Comparison of ENCODE assay signal across 16 cellular contexts in the genomic region with DNA sequence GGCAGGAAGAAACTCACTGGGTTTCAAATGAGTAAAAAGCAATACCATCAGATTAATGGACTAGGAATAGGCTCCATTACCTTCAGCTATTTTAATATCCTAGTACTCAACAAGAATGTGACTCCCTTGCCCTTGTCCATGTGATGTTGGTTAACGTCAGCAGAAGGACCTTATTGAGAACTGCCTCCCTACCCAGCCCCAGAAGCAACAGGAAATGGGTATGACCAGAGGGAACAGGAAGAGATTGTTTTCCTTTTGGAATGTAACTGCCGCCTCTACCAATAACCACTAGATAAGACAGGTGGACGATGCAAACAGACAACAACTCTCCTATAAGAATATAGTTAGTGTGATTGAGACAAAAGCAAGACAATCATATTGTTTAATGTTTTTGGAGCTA. TPM values are rescaled to one million over a fixed set of nuclear protein-coding genes. Genes with fewer than 3 reads are reported as not detected.
DNase-seq lines count a peak whose midpoint lies in the region; ATAC-seq and TF ChIP-seq lines count a peak whose summit lies in the region.
"Had no signal": no experiment of that assay in that cellular context is flagged by ENCODE, and none has a peak within 500 bp of the region (broad histone marks: within the 10 kb centered on the region; RNA-seq: fewer than 3 reads in every experiment).

No MANE protein-coding gene starts in this region.

- DNase-seq in HS-5 (ENCODE audit: low read depth) (peak; percentile 80), amniotic epithelial cell (ENCODE audit: low read depth) (peak; percentile 59), foreskin fibroblast (peak; percentile 79 to 84), smooth muscle cell (lab: John Stamatoyannopoulos, UW; ENCODE audit: unreplicated experiment) (no peak), NCI-H2227 treated with DMSO at 0.1 percent for 48 hours (lab: John Stamatoyannopoulos, UW) (no peak), activated T-cell treated with anti-CD3 and anti-CD28 coated beads for 4 hours (no peak)
- DNase-seq: activated CD4-positive, alpha-beta T cell treated with anti-CD3 and anti-CD28 coated beads, Interleukin-2, amount 50 U/mL, for 1 hour; CD4-positive, CD25-positive, alpha-beta regulatory T cell; naive B cell; NCI-H1694; NCI-H526 treated with DMSO at 0.1 percent for 48 hours had no signal

- TF ChIP-seq CTCF in foreskin fibroblast (IDR thresholded peaks at IDR 0.05; ENCODE audit: low read depth, low read length) (no peak), smooth muscle cell (IDR thresholded peaks at IDR 0.05; ENCODE audit: borderline replicate concordance, insufficient read depth, poor library complexity, severe bottlenecking) (no peak)

- 43% methylated on average over 3 of the region's 3 CpGs for WGBS in smooth muscle cell (ENCODE audit: low lambda C conversion rate)

- no peak for ATAC-seq in GM21526 (IDR thresholded peaks at IDR 0.05; ENCODE audit: low FRiP score, unreplicated experiment)
- ATAC-seq in GM21390 (IDR thresholded peaks at IDR 0.05; ENCODE audit: unreplicated experiment) = no peak

- H3K4me3 ChIP-seq in foreskin fibroblast (ENCODE audit: low read depth in 1 of 2, low read length in 2 of 2) (no peak overlapping the region), smooth muscle cell (no peak overlapping the region)
- H3K4me3 ChIP-seq: skin epidermis had no signal

- H3K9me3 ChIP-seq in smooth muscle cell (replicated peaks; ENCODE audit: low read depth) = no peaks in the 10 kb centered on the region

- H3K4me1 ChIP-seq in smooth muscle cell (ENCODE audit: low read depth) = peaks cover 7% of the 10 kb centered on the region

- H3K9ac ChIP-seq in smooth muscle cell (ENCODE audit: low read depth) = peak overlapping the region; percentile 81

- no peaks in the 10 kb centered on the region for H3K36me3 ChIP-seq in smooth muscle cell (ENCODE audit: low read depth)

- no peaks in the 10 kb centered on the region for H3K79me2 ChIP-seq in smooth muscle cell (ENCODE audit: low read depth)

- peak overlapping the region; percentile 63 for H3K4me2 ChIP-seq in smooth muscle cell

- H2AFZ ChIP-seq in smooth muscle cell (ENCODE audit: low read depth) = peak overlapping the region; percentile 8

- no peaks in the 10 kb centered on the region for H4K20me1 ChIP-seq in smooth muscle cell (ENCODE audit: low read depth)

- peak overlapping the region; percentile 97 for H3K27ac ChIP-seq in smooth muscle cell (ENCODE audit: low read depth)

- H3F3A ChIP-seq in smooth muscle cell (ENCODE audit: low read depth) = peaks cover 5% of the 10 kb centered on the region

- no peaks in the 10 kb centered on the region for H3K27me3 ChIP-seq in smooth muscle cell (ENCODE audit: low read depth)

RNA-seq across cellular contexts. Expression of a gene that starts 10.4 kb away (rescaled TPM):
- 136 and 185 TPM in 2 replicates for total RNA-seq in smooth muscle cell
- polyA plus RNA-seq in smooth muscle cell = 62.0 and 79.2 TPM in 2 replicates
- total RNA-seq: activated T-helper 1 cell treated with anti-CD3 and anti-CD28 coated beads, Interleukin-12 subunit alpha, Interleukin-12 subunit beta, Interleukin-2, Interleukin-4 antibody, amounts not matched to agents 30 ng/mL and 10 ng/mL and 1 ng/mL, durations not matched to agents 14 hours and 24 hours and 36 hours; CD4-positive, CD25-positive, alpha-beta regulatory T cell; T-helper 2 cell treated with Interferon-gamma antibody and Interleukin-4, amounts not matched to agents 100 ng/mL and 5 ng/mL, for 36 hours had no signal

Comparison
In these comparisons a context has a peak if more than half of its experiments do, and no peak if none do; other contexts are left out.
1. DNase-seq: peak in HS-5 (single experiment), amniotic epithelial cell (single experiment) and foreskin fibroblast (2 of 2); none in smooth muscle cell (single experiment), NCI-H2227 treated with DMSO at 0.1 percent for 48 hours (single experiment) and activated T-cell treated with anti-CD3 and anti-CD28 coated beads for 4 hours (single experiment).